ENCODE assay signal across 31 cellular contexts in the genomic region with DNA sequence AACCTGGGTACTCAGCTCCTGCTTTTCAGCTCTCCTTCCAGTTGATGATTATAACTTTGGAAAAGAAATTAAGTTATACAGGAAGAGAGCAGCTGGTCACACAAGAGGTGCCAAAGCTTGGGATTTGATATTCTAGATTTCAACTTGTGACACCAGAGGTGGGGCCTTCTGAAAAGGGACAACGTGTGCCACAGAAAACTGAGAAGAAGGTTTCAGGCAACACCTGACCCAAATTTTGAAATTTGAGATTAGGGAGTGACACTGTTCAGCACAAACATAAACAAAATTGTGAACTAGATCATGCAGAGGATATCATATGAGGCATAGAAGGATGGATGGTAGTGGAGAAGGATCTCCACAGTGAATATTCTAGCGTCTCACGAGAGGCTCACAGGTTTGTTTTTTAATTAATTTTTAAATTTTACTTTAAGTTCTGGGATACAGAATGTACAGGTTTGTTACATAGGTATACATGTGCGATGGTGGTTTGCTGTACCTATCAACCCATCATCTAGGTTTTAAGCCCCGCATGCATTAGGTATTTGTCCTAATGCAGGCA.
"Had no signal": no experiment of that assay in that cellular context is flagged by ENCODE, and none has a peak within 500 bp of the region (broad histone marks: within the 10 kb centered on the region; RNA-seq: fewer than 3 reads in every experiment).

No MANE protein-coding gene starts in this region.

- H3K4me1 Mint-ChIP-seq: naive thymus-derived CD8-positive, alpha-beta T cell; stimulated activated memory B cell treated with anti-CD40 and anti-IgM and Interleukin-4, amounts not matched to agents 10 μg/mL and 1 μg/mL and 100 μg/mL, for 72 hours; stimulated activated naive CD8-positive, alpha-beta T cell treated with anti-CD3 and anti-CD28 coated beads, Interleukin-15, amount 100 ng/mL, for 72 hours had no signal

- H3K9me3 Mint-ChIP-seq: naive thymus-derived CD8-positive, alpha-beta T cell; nephron progenitor cell; neural crest cell; stimulated activated memory B cell treated with anti-CD40 and anti-IgM and Interleukin-4, amounts not matched to agents 10 μg/mL and 1 μg/mL and 100 μg/mL, for 72 hours; stimulated activated naive CD8-positive, alpha-beta T cell treated with anti-CD3 and anti-CD28 coated beads, Interleukin-15, amount 100 ng/mL, for 72 hours had no signal

- H3K4me1 ChIP-seq: pancreas, right lobe of liver, spleen, suprapubic skin, testis, tibial artery, upper lobe of right lung, uterus had no signal

- H3K27ac ChIP-seq: neutrophil, pancreas, prostate gland, right lobe of liver, skin epidermis, spleen, suprapubic skin, testis, tibial artery, transverse colon, upper lobe of right lung, uterus had no signal

- H3K36me3 ChIP-seq: neutrophil, pancreas, prostate gland, right lobe of liver, sigmoid colon, spleen, suprapubic skin, tibial artery, transverse colon, upper lobe of right lung, uterus had no signal

- H3K4me3 Mint-ChIP-seq: naive thymus-derived CD8-positive, alpha-beta T cell; natural killer cell treated with Interleukin-12 subunit alpha and Interleukin-12 subunit beta and Interleukin-15 and Interleukin-18, amount 100 ng/mL, for 72 hours; nephron progenitor cell; neural crest cell; stimulated activated memory B cell treated with anti-CD40 and anti-IgM and Interleukin-4, amounts not matched to agents 10 μg/mL and 1 μg/mL and 100 μg/mL, for 72 hours; stimulated activated naive CD8-positive, alpha-beta T cell treated with anti-CD3 and anti-CD28 coated beads, Interleukin-15, amount 100 ng/mL, for 72 hours; type B pancreatic cell had no signal

- DNase-seq: naive thymus-derived CD8-positive, alpha-beta T cell; nephron progenitor cell; nucleus accumbens; pancreas; right cardiac atrium; right lobe of liver; sigmoid colon; spleen; stimulated activated CD4-positive, alpha-beta T cell treated with anti-CD3 and anti-CD28 coated beads, Interleukin-12 subunit alpha, Interleukin-12 subunit beta, amount 100 ng/mL, for 4 hours; stimulated activated CD4-positive, alpha-beta T cell treated with anti-CD3 and anti-CD28 coated beads, Interleukin-1b, Interleukin-23, amount 100 ng/mL, for 48 hours; stimulated activated CD4-positive, alpha-beta T cell treated with anti-CD3 and anti-CD28 coated beads, Interleukin-4, amount 100 ng/mL, for 1 hour; stimulated activated CD4-positive, alpha-beta T cell treated with anti-CD3 and anti-CD28 coated beads, Interleukin-4, amount 100 ng/mL, for 4 hours; stimulated activated CD8-positive, alpha-beta memory T cell treated with anti-CD3 and anti-CD28 coated beads, Interleukin-4, amount 100 ng/mL, for 48 hours; stimulated activated naive CD4-positive, alpha-beta T cell; stimulated activated naive CD8-positive, alpha-beta T cell treated with anti-CD3 and anti-CD28 coated beads, Interleukin-15, amount 100 ng/mL, for 72 hours; stimulated activated naive CD8-positive, alpha-beta T cell treated with anti-CD3 and anti-CD28 coated beads, Interleukin-15, Interleukin-2, amounts not matched to agents 100 U/mL and 50 U/mL, for 24 hours; substantia nigra; testis; tibial artery; transverse colon; upper lobe of right lung; uterus had no signal

- H3K4me3 ChIP-seq: pancreas, prostate gland, right lobe of liver, sigmoid colon, skin epidermis, smooth muscle cell, spleen, suprapubic skin, testis, tibial artery, transverse colon, upper lobe of right lung, uterus had no signal

- H3K36me3 Mint-ChIP-seq: naive thymus-derived CD8-positive, alpha-beta T cell; natural killer cell treated with Interleukin-12 subunit alpha and Interleukin-12 subunit beta and Interleukin-15 and Interleukin-18, amount 100 ng/mL, for 72 hours; stimulated activated memory B cell treated with anti-CD40 and anti-IgM and Interleukin-4, amounts not matched to agents 10 μg/mL and 1 μg/mL and 100 μg/mL, for 72 hours; type B pancreatic cell had no signal

- H3K9me3 ChIP-seq: neutrophil, pancreas, prostate gland, right lobe of liver, sigmoid colon, spleen, suprapubic skin, testis, tibial artery, transverse colon, upper lobe of right lung, uterus had no signal

- ATAC-seq: naive thymus-derived CD8-positive, alpha-beta T cell; natural killer cell treated with Interleukin-12 subunit alpha and Interleukin-12 subunit beta and Interleukin-15 and Interleukin-18, amount 100 ng/mL, for 72 hours; pancreas; right cardiac atrium; right lobe of liver; stimulated activated memory B cell treated with anti-CD40 and anti-IgM and Interleukin-4, amounts not matched to agents 10 μg/mL and 1 μg/mL and 100 μg/mL, for 72 hours; stimulated activated naive CD8-positive, alpha-beta T cell treated with anti-CD3 and anti-CD28 coated beads, Interleukin-15, amount 100 ng/mL, for 72 hours; stimulated activated naive CD8-positive, alpha-beta T cell treated with anti-CD3 and anti-CD28 coated beads, Interleukin-15, Interleukin-2, amounts not matched to agents 100 U/mL and 50 U/mL, for 24 hours; upper lobe of right lung had no signal

- H3K27ac Mint-ChIP-seq: naive thymus-derived CD8-positive, alpha-beta T cell; natural killer cell treated with Interleukin-12 subunit alpha and Interleukin-12 subunit beta and Interleukin-15 and Interleukin-18, amount 100 ng/mL, for 72 hours; nephron progenitor cell; stimulated activated memory B cell treated with anti-CD40 and anti-IgM and Interleukin-4, amounts not matched to agents 10 μg/mL and 1 μg/mL and 100 μg/mL, for 72 hours; type B pancreatic cell had no signal

- H3K27me3 ChIP-seq: neutrophil, pancreas, right lobe of liver, sigmoid colon, spleen, suprapubic skin, testis, tibial artery, transverse colon, upper lobe of right lung, uterus had no signal

- H3K27me3 Mint-ChIP-seq: type B pancreatic cell had no signal
